Comparison of ENCODE assay signal across 1 cellular context in genomic region chr4:147366164-147366563, GRCh38.
TF ChIP-seq lines count a peak whose summit lies in the region.

No MANE protein-coding gene starts in this region.

TF ChIP-seq in GM23338, 12 proteins besides CTCF, POLR2A, EP300 and RAD21:
- TF ChIP-seq, protein P1, sequence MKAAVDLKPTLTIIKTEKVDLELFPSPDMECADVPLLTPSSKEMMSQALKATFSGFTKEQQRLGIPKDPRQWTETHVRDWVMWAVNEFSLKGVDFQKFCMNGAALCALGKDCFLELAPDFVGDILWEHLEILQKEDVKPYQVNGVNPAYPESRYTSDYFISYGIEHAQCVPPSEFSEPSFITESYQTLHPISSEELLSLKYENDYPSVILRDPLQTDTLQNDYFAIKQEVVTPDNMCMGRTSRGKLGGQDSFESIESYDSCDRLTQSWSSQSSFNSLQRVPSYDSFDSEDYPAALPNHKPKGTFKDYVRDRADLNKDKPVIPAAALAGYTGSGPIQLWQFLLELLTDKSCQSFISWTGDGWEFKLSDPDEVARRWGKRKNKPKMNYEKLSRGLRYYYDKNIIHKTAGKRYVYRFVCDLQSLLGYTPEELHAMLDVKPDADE (IDR thresholded peaks at IDR 0.05) = no peak
- TF ChIP-seq EZH2 (IDR thresholded peaks at IDR 0.05; ENCODE audit: low read depth, unreplicated experiment) = no peak
TF ChIP-seq in GM23338: peak in this region for 0.
